ENCODE assay signal across 10 cellular contexts in genomic region chrX:72683631-72684030, GRCh38.
"Had no signal": no experiment of that assay in that cellular context is flagged by ENCODE, and none has a peak within 500 bp of the region (broad histone marks: within the 10 kb centered on the region; RNA-seq: fewer than 3 reads in every experiment).

No MANE protein-coding gene starts in this region.

- H3K4me3 ChIP-seq: GM23338, K562 had no signal

- H2AFZ ChIP-seq: GM23338 had no signal

- H3K27ac Mint-ChIP-seq: GM23338, H9, HFFc6 had no signal

- H3K4me3 Mint-ChIP-seq: GM23338, H9, HFFc6 had no signal

- FAIRE-seq: H1, H54, HTR-8/SVneo, K562 had no signal

- H3K4me2 ChIP-seq: GM23338 had no signal

- ATAC-seq: GM23338, HCT116, K562 had no signal

- DNase-seq: H9, HFFc6, IMR-90, KG1 had no signal
